Comparison of ENCODE assay signal across 25 cellular contexts in the genomic region with DNA sequence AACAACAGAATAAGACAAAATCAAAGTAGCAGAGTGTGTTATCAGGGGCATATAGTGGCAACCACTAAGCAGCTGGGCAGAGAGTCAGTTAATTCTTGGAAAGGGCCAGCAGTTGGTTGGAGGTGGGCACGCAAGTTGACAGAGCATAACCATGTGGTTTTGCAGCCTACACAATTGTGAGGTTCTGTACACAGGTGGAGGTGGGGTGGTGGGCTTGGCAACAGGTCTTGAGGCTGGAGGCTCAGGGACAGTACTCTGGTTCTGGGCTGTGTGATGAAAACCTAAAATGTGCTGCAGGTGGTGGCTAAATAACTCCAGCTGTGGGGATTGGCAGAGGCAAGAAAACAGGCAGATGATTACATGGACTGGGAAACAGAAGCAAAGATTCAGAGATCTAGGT.
"Had no signal": no experiment of that assay in that cellular context is flagged by ENCODE, and none has a peak within 500 bp of the region (broad histone marks: within the 10 kb centered on the region; RNA-seq: fewer than 3 reads in every experiment).

No MANE protein-coding gene starts in this region.

- FAIRE-seq: small intestine, urothelium cell line had no signal

- H3K9me3 ChIP-seq: ovary, psoas muscle, right lobe of liver, sigmoid colon, stomach, thoracic aorta, thyroid gland, tibial nerve, upper lobe of left lung, vagina had no signal

- H3K4me2 ChIP-seq: neural progenitor cell had no signal

- DNase-seq: naive thymus-derived CD4-positive, alpha-beta T cell; natural killer cell; occipital lobe; ovary; posterior cingulate gyrus; psoas muscle; right cardiac atrium; right lobe of liver; sigmoid colon; small intestine; stimulated activated CD4-positive, alpha-beta T cell treated with anti-CD3 and anti-CD28 coated beads, Interleukin-15, amount 100 ng/mL, for 24 hours; stimulated activated CD4-positive, alpha-beta T cell treated with anti-CD3 and anti-CD28 coated beads, Interleukin-2, amount 100 ng/mL, for 24 hours; stimulated activated CD4-positive, alpha-beta T cell treated with anti-CD3 and anti-CD28 coated beads, Interleukin-2, amount 100 ng/mL, for 48 hours; stimulated activated CD4-positive, alpha-beta T cell treated with anti-CD3 and anti-CD28 coated beads, Interleukin-4, amount 100 ng/mL, for 24 hours; stimulated activated naive B cell treated with anti-CD40 and anti-IgM and Interleukin-4, amounts not matched to agents 10 μg/mL and 1 μg/mL and 100 μg/mL, for 72 hours; stomach; thyroid gland; trophoblast cell; upper lobe of left lung had no signal

- H3K9ac ChIP-seq: neural progenitor cell, parathyroid adenoma had no signal

- ATAC-seq: naive thymus-derived CD4-positive, alpha-beta T cell; natural killer cell; psoas muscle; right cardiac atrium; right lobe of liver; stimulated activated naive B cell treated with anti-CD40 and anti-IgM and Interleukin-4, amounts not matched to agents 10 μg/mL and 1 μg/mL and 100 μg/mL, for 72 hours had no signal

- H3K4me1 ChIP-seq: neural progenitor cell, parathyroid adenoma, psoas muscle, right lobe of liver, sigmoid colon, stomach, thyroid gland, tibial nerve, upper lobe of left lung, vagina had no signal

- H3K27ac ChIP-seq: neural progenitor cell, ovary, parathyroid adenoma, psoas muscle, right lobe of liver, sigmoid colon, stomach, thoracic aorta, thyroid gland, tibial nerve, upper lobe of left lung, vagina had no signal

- H2AFZ ChIP-seq: neural progenitor cell, parathyroid adenoma had no signal

- H3K4me3 ChIP-seq: neural progenitor cell, ovary, psoas muscle, right lobe of liver, sigmoid colon, stomach, thoracic aorta, thyroid gland, tibial nerve, upper lobe of left lung, vagina had no signal

- H3K36me3 ChIP-seq: neural progenitor cell, ovary, right lobe of liver, sigmoid colon, stomach, thoracic aorta, thyroid gland, tibial nerve, upper lobe of left lung, vagina had no signal

- H3K27me3 ChIP-seq: neural progenitor cell, ovary, right lobe of liver, sigmoid colon, stomach, thyroid gland, tibial nerve, upper lobe of left lung, vagina had no signal

- H3K79me2 ChIP-seq: parathyroid adenoma had no signal
